ENCODE assay signal across 1 cellular context in the genomic region with DNA sequence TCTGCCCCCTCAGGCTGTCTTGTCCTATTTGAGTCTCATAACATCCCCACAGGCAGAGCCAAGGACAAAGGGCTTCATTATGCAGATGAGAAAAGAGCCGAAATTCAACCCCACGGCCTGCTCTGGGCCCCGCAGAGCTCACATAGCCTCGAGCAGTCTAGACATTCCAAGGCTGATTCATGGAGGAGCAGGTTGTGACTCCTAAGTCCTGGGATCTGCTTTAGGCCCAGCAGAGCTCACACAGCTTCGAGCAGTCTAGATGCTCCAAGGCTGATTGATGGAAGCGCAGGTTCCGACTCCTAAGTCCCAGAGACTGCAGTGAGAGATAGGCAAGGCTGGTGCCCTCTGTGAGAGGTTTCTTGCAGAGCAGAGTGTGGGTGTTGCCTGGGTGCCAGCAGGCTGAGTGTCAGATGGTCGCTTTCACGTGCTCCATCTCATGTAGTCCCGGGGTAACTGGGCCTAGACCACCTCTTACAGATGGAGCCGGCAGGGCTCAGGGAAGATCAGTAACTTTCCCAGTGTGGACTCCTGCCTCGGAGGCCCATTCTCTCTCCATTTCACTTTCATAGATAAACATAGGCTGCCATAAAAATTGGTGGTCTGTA.
TF ChIP-seq lines count a peak whose summit lies in the region.

No MANE protein-coding gene starts in this region.

TF ChIP-seq in H1, 55 proteins besides CTCF, POLR2A, EP300 and RAD21:
- TF ChIP-seq TEAD4 (IDR thresholded peaks at IDR 0.05; ENCODE audit: low read depth, low read length) (0 out of 2 replicates have a peak, but pooled peaks have one; percentile 23), SIN3A (conservative IDR thresholded peaks at IDR 0.05 in 1 of 2, IDR thresholded peaks at IDR 0.05 in 1 of 2; ENCODE audit: low read depth in 1 of 2, low read length in 2 of 2) (no peak)
- TF ChIP-seq, protein P1, sequence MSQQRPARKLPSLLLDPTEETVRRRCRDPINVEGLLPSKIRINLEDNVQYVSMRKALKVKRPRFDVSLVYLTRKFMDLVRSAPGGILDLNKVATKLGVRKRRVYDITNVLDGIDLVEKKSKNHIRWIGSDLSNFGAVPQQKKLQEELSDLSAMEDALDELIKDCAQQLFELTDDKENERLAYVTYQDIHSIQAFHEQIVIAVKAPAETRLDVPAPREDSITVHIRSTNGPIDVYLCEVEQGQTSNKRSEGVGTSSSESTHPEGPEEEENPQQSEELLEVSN (IDR thresholded peaks at IDR 0.05), result no peak
